Comparison of ENCODE assay signal across 2 cellular contexts in genomic region chr1:27808131-27808530, GRCh38.
TF ChIP-seq lines count a peak whose summit lies in the region.

No MANE protein-coding gene starts in this region.

TF ChIP-seq in A549, 52 proteins besides CTCF, POLR2A, EP300 and RAD21:
- peak; percentile 73 for TF ChIP-seq ZC3H11A (IDR thresholded peaks at IDR 0.05)

TF ChIP-seq in HEK293, 187 proteins besides CTCF, POLR2A, EP300 and RAD21:
- TF ChIP-seq ZNF510 (tag by site-specific recombination; IDR thresholded peaks at IDR 0.05; ENCODE audit: insufficient replicate concordance) (peak; percentile 90), REST (tag by site-specific recombination; IDR thresholded peaks at IDR 0.05) (peak; percentile 78), ZNF580 (tag by site-specific recombination; IDR thresholded peaks at IDR 0.05) (peak; percentile 65; the same call in 1 of the 2 replicates), ZBTB21 (tag by site-specific recombination; IDR thresholded peaks at IDR 0.05) (peak; percentile 61), ZFP37 (tag by site-specific recombination; IDR thresholded peaks at IDR 0.05) (peak; percentile 74; the same call in 1 of the 2 replicates), ZBTB8A (tag by site-specific recombination; IDR thresholded peaks at IDR 0.05) (peak; percentile 84), ZNF560 (tag by site-specific recombination; IDR thresholded peaks at IDR 0.05; ENCODE audit: borderline replicate concordance) (peak; percentile 85; the same call in 1 of the 2 replicates), ZSCAN23 (tag by site-specific recombination; IDR thresholded peaks at IDR 0.05) (peak; percentile 63; the same call in 1 of the 2 replicates), ZNF664 (tag by site-specific recombination; IDR thresholded peaks at IDR 0.05) (peak; percentile 84), ZNF121 (tag by site-specific recombination; IDR thresholded peaks at IDR 0.05) (0 out of 2 replicates have a peak, but pooled peaks have one; percentile 19), ZNF501 (tag by site-specific recombination; IDR thresholded peaks at IDR 0.05) (peak; percentile 44; the same call in 1 of the 2 replicates), ZNF140 (tag by site-specific recombination; IDR thresholded peaks at IDR 0.05) (peak; percentile 93), ZNF654 (tag by site-specific recombination; IDR thresholded peaks at IDR 0.05; ENCODE audit: low read depth) (peak; percentile 46), OVOL3 (tag by site-specific recombination; IDR thresholded peaks at IDR 0.05) (peak; percentile 46; the same call in 1 of the 2 replicates), ZNF791 (tag by site-specific recombination; IDR thresholded peaks at IDR 0.05) (peak; percentile 65; the same call in 1 of the 2 replicates), ZNF341 (tag by site-specific recombination; IDR thresholded peaks at IDR 0.05; ENCODE audit: low read depth) (peak; percentile 24; the same call in 1 of the 2 replicates), RBAK (tag by site-specific recombination; IDR thresholded peaks at IDR 0.05) (peak; percentile 62; the same call in 1 of the 2 replicates), SP3 (tag by site-specific recombination; IDR thresholded peaks at IDR 0.05) (peak; percentile 25; the same call in 1 of the 2 replicates), AEBP2 (tag by site-specific recombination; IDR thresholded peaks at IDR 0.05; ENCODE audit: borderline replicate concordance) (peak; percentile 92; the same call in 1 of the 2 replicates), ZNF639 (tag by site-specific recombination; IDR thresholded peaks at IDR 0.05) (peak; percentile 75; the same call in 1 of the 2 replicates), ZNF529 (tag by site-specific recombination; IDR thresholded peaks at IDR 0.05; ENCODE audit: insufficient replicate concordance) (peak; percentile 73), ZBTB11 (tag by site-specific recombination; conservative IDR thresholded peaks at IDR 0.05; ENCODE audit: low read depth) (peak; percentile 86), ZBTB1 (tag by site-specific recombination; IDR thresholded peaks at IDR 0.05) (peak; percentile 79), ZNF266 (tag by site-specific recombination; IDR thresholded peaks at IDR 0.05; ENCODE audit: low read depth) (peak; percentile 83), ZNF623 (tag by site-specific recombination; IDR thresholded peaks at IDR 0.05) (peak; percentile 86), ZNF426 (tag by site-specific recombination; IDR thresholded peaks at IDR 0.05) (peak; percentile 98), ZNF404 (tag by site-specific recombination; IDR thresholded peaks at IDR 0.05) (peak; percentile 85), MZF1 (tag by site-specific recombination; IDR thresholded peaks at IDR 0.05; ENCODE audit: borderline replicate concordance) (peak; percentile 62; the same call in 1 of the 2 replicates), ZNF223 (tag by site-specific recombination; IDR thresholded peaks at IDR 0.05) (0 out of 2 replicates have a peak, but pooled peaks have one; percentile 31), ZNF558 (tag by site-specific recombination; IDR thresholded peaks at IDR 0.05) (peak; percentile 86; the same call in 1 of the 2 replicates), ZNF19 (tag by site-specific recombination; IDR thresholded peaks at IDR 0.05; ENCODE audit: low read depth) (peak; percentile 89; the same call in 1 of the 2 replicates), ZBTB7A (tag by site-specific recombination; IDR thresholded peaks at IDR 0.05; ENCODE audit: low read depth) (peak; percentile 26; the same call in 1 of the 2 replicates), ZNF354C (tag by site-specific recombination; IDR thresholded peaks at IDR 0.05; ENCODE audit: borderline replicate concordance, low read depth) (0 out of 2 replicates have a peak, but pooled peaks have one; percentile 75), ZNF202 (tag by site-specific recombination; IDR thresholded peaks at IDR 0.05; ENCODE audit: borderline replicate concordance) (peak; percentile 75; the same call in 1 of the 2 replicates), ZXDB (tag by site-specific recombination; IDR thresholded peaks at IDR 0.05) (peak; percentile 86), ZNF394 (tag by site-specific recombination; IDR thresholded peaks at IDR 0.05; ENCODE audit: borderline replicate concordance) (peak; percentile 98), ZNF704 (tag by site-specific recombination; IDR thresholded peaks at IDR 0.05) (0 out of 2 replicates have a peak, but pooled peaks have one; percentile 45), ZNF629 (tag by site-specific recombination; IDR thresholded peaks at IDR 0.05) (peak; percentile 73), ZNF518A (tag by site-specific recombination; conservative IDR thresholded peaks at IDR 0.05; ENCODE audit: low read depth) (peak; percentile 97), ZNF530 (tag by site-specific recombination; IDR thresholded peaks at IDR 0.05; ENCODE audit: low read depth) (peak; percentile 71; the same call in 1 of the 2 replicates), ZNF292 (tag by site-specific recombination; IDR thresholded peaks at IDR 0.05; ENCODE audit: borderline replicate concordance, low read depth) (peak; percentile 93; the same call in 1 of the 2 replicates), ZNF555 (tag by site-specific recombination; conservative IDR thresholded peaks at IDR 0.05) (peak; percentile 93)
